Comparison of ENCODE assay signal across 1 cellular context in genomic region chr6:157763894-157764345, GRCh38.
A peak's percentile ranks its signal among the peaks of the same experiment; 100 is the strongest.
TF ChIP-seq lines count a peak whose summit lies in the region.

No MANE protein-coding gene starts in this region.

TF ChIP-seq in GM12878, 131 proteins besides CTCF, POLR2A, EP300 and RAD21 (continued from another document):
- TF ChIP-seq ZNF592 (IDR thresholded peaks at IDR 0.05) (0 out of 2 replicates have a peak, but pooled peaks have one; percentile 27), CHD1 (IDR thresholded peaks at IDR 0.05; ENCODE audit: low read depth, low read length) (no peak), TARDBP (IDR thresholded peaks at IDR 0.05; ENCODE audit: borderline replicate concordance) (no peak), ZNF207 (IDR thresholded peaks at IDR 0.05; ENCODE audit: borderline replicate concordance) (no peak), E4F1 (IDR thresholded peaks at IDR 0.05; ENCODE audit: borderline replicate concordance, partially characterized antibody) (no peak), NR2C1 (IDR thresholded peaks at IDR 0.05) (no peak), TCF12 (IDR thresholded peaks at IDR 0.05; ENCODE audit: low read depth, low read length) (no peak), ZBTB33 (IDR thresholded peaks at IDR 0.05) (no peak), DPF2 (IDR thresholded peaks at IDR 0.05) (no peak), CHD4 (IDR thresholded peaks at IDR 0.05) (no peak), GABPA (IDR thresholded peaks at IDR 0.05; ENCODE audit: low read depth) (no peak), SUZ12 (IDR thresholded peaks at IDR 0.05; ENCODE audit: unreplicated experiment) (no peak), PAX8 (IDR thresholded peaks at IDR 0.05) (peak; percentile 85; the same call in 1 of the 2 replicates), EZH2 (IDR thresholded peaks at IDR 0.05; ENCODE audit: borderline replicate concordance, control insufficient read depth, low read depth, low read length) (no peak), TCF3 (IDR thresholded peaks at IDR 0.05; ENCODE audit: borderline replicate concordance, insufficient read depth, low read depth, low read length) (no peak), HSF1 (IDR thresholded peaks at IDR 0.05; ENCODE audit: low read depth, low read length) (0 out of 2 replicates have a peak, but pooled peaks have one; percentile 45), ZBTB4 (CRISPR knock-in tag; IDR thresholded peaks at IDR 0.05) (no peak), FOXK2 (IDR thresholded peaks at IDR 0.05) (no peak), MEF2A (IDR thresholded peaks at IDR 0.05; ENCODE audit: insufficient read depth, low read depth, low read length) (0 out of 2 replicates have a peak, but pooled peaks have one; percentile 10), RELA (IDR thresholded peaks at IDR 0.05; ENCODE audit: borderline replicate concordance, partially characterized antibody) (no peak), RCOR1 (conservative IDR thresholded peaks at IDR 0.05; ENCODE audit: low read depth, low read length) (no peak), CBX5 (IDR thresholded peaks at IDR 0.05; ENCODE audit: low read depth) (no peak), SREBF2 (IDR thresholded peaks at IDR 0.05; ENCODE audit: low read length) (no peak), ZBTB40 (IDR thresholded peaks at IDR 0.05; ENCODE audit: borderline replicate concordance) (no peak; the same call in 1 of the 2 replicates), TAF1 (IDR thresholded peaks at IDR 0.05; ENCODE audit: borderline replicate concordance, low read depth, low read length) (no peak)
